In the genomic region with DNA sequence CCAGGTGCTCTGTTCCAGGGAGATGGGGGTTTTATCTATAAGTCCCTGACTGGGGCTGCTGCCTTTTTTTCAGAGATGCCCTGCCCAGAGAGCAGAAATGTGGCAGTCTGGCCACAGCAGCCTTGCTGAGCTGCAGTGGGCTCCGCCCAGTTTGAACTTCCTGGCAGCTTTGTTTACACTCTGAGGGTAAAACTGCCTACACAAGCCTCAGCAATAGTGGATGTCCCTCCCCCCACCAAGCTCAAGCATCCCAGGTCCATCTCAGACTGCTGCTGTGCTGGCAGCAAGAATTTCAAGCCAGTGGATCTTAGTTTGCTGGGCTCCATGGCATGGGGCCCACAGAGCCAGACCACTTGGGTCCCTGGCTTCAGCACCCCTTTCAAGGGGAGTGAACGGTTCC, we compare ENCODE assay signal across 7 cellular contexts.
DNase-seq lines count a peak whose midpoint lies in the region; ATAC-seq and TF ChIP-seq lines count a peak whose summit lies in the region.
"Not testable (repeated sequence)": the region's sequence is repeated elsewhere in the genome, so short reads cannot be mapped to it uniquely, and the experiment has no call there.

No MANE protein-coding gene starts in this region.

- peak overlapping the region; percentile 63; the same call in 1 of the 2 replicates for H2AFZ ChIP-seq in MM.1S (ENCODE audit: low read length)
- not testable (repeated sequence) for H2AFZ ChIP-seq in hepatocyte

- not testable (repeated sequence) for H3K79me2 ChIP-seq in MM.1S (ENCODE audit: low read length); hepatocyte

- not testable (repeated sequence) for H4K20me1 ChIP-seq in MM.1S (ENCODE audit: insufficient read depth, low read length); hepatocyte (ENCODE audit: insufficient read depth, poor library complexity, severe bottlenecking)

- H3K4me1 ChIP-seq in MM.1S (ENCODE audit: low read length) = peaks cover 11% of the 10 kb centered on the region
- not testable (repeated sequence) for H3K4me1 ChIP-seq in RWPE2 (ENCODE audit: insufficient read depth, poor library complexity, severe bottlenecking); hepatocyte (ENCODE audit: insufficient read depth)

- H3K27ac ChIP-seq in MM.1S (ENCODE audit: low read length); RWPE2 (ENCODE audit: poor library complexity, severe bottlenecking); hepatocyte: not testable (repeated sequence)

- ATAC-seq in RWPE2 (ENCODE audit: low read depth) = 0 out of 3 replicates have a peak, but pooled peaks have one; percentile 19

- not testable (repeated sequence) for H3K36me3 ChIP-seq in MM.1S (replicated peaks; ENCODE audit: insufficient read depth, low read length); RWPE2 (ENCODE audit: low read depth); hepatocyte (replicated peaks; ENCODE audit: insufficient read depth, low read depth)

- H3F3A ChIP-seq in MM.1S (ENCODE audit: insufficient read depth, low read length) = not testable (repeated sequence)

- not testable (repeated sequence) for TF ChIP-seq CTCF in MM.1S (IDR thresholded peaks at IDR 0.05; ENCODE audit: low read length); RWPE2 (IDR thresholded peaks at IDR 0.05; ENCODE audit: poor library complexity, severe bottlenecking); hepatocyte (IDR thresholded peaks at IDR 0.05; ENCODE audit: poor library complexity)

- not testable (repeated sequence) for H3K4me3 ChIP-seq in MM.1S (ENCODE audit: low read length); RWPE2 (ENCODE audit: severe bottlenecking); hepatocyte

- H3K9ac ChIP-seq in MM.1S (ENCODE audit: low read length) = not testable (repeated sequence)

- not testable (repeated sequence) for H3K9me3 ChIP-seq in MM.1S (replicated peaks; ENCODE audit: insufficient read depth, low read length); RWPE2 (ENCODE audit: severe bottlenecking); hepatocyte (ENCODE audit: low read depth)

- DNase-seq in COR-L47 (lab: John Stamatoyannopoulos, UW) (peak; percentile 50), ELF-1 (ENCODE audit: low read depth, low spot score) (peak; percentile 59), MM.1S (peak; percentile 73), NCI-H69 (lab: John Stamatoyannopoulos, UW) (peak; percentile 72), hepatocyte (ENCODE audit: low spot score) (peak; percentile 23), mucosa of gallbladder (ENCODE audit: low spot score) (peak; percentile 43)
- DNase-seq in RWPE2 (ENCODE audit: low spot score) = not testable (repeated sequence)

- not testable (repeated sequence) for H3K4me2 ChIP-seq in MM.1S (ENCODE audit: low read depth, low read length); hepatocyte

- not testable (repeated sequence) for H3K27me3 ChIP-seq in MM.1S (replicated peaks; ENCODE audit: insufficient read depth, low read length); RWPE2 (ENCODE audit: insufficient read depth, poor library complexity, severe bottlenecking); hepatocyte

- H3K9me2 ChIP-seq in MM.1S (replicated peaks; ENCODE audit: insufficient read depth, low read length); hepatocyte (replicated peaks; ENCODE audit: insufficient read depth): not testable (repeated sequence)

- WGBS in hepatocyte (ENCODE audit: low lambda C conversion rate, missing lambda C conversion rate) = 83% methylated on average over 2 of the region's 2 CpGs
